Comparison of ENCODE assay signal across 23 cellular contexts in genomic region chr20:32300647-32301046, GRCh38.
"Had no signal": no experiment of that assay in that cellular context is flagged by ENCODE, and none has a peak within 500 bp of the region (broad histone marks: within the 10 kb centered on the region; RNA-seq: fewer than 3 reads in every experiment).

No MANE protein-coding gene starts in this region.

- H3K27me3 Mint-ChIP-seq: activated CD8-positive, alpha-beta T cell treated with anti-CD3 and anti-CD28 coated beads for 36 hours had no signal

- DNase-seq: activated CD4-positive, alpha-beta T cell treated with anti-CD3 and anti-CD28 coated beads for 48 hours; activated CD8-positive, alpha-beta T cell treated with anti-CD3 and anti-CD28 coated beads for 36 hours; activated gamma-delta T cell treated with Interleukin-2 at 50 U/mL for 16 hours; activated naive CD4-positive, alpha-beta T cell treated with anti-CD3 and anti-CD28 coated beads, Interleukin-2, amount 50 U/mL, for 16 hours; aorta; body of pancreas; dermis blood vessel endothelial cell; effector CD4-positive, alpha-beta T cell; kidney glomerular epithelial cell; lower lobe of right lung; mesenchymal stem cell; natural killer cell; stimulated activated CD4-positive, alpha-beta T cell treated with anti-CD3 and anti-CD28 coated beads, Interleukin-12 subunit alpha, Interleukin-12 subunit beta, amount 100 ng/mL, for 4 hours; stimulated activated CD4-positive, alpha-beta T cell treated with anti-CD3 and anti-CD28 coated beads, Interleukin-4, amount 100 ng/mL, for 1 hour; stomach; T-helper 9 cell; thyroid gland had no signal

- H3K27ac Mint-ChIP-seq: natural killer cell had no signal

- H3K9me3 ChIP-seq: body of pancreas, lower lobe of right lung, neutrophil, stomach, thyroid gland had no signal

- H3K36me3 ChIP-seq: neutrophil, stomach, thyroid gland had no signal

- H3K36me3 Mint-ChIP-seq: natural killer cell had no signal

- H3K9me3 Mint-ChIP-seq: activated CD8-positive, alpha-beta T cell treated with anti-CD3 and anti-CD28 coated beads for 36 hours; activated T-helper 1 cell treated with anti-CD3 and anti-CD28 coated beads, Interleukin-12 subunit alpha, Interleukin-12 subunit beta, Interleukin-2, Interleukin-4 antibody, amounts not matched to agents 30 ng/mL and 10 ng/mL and 1 ng/mL, durations not matched to agents 14 hours and 24 hours and 36 hours; natural killer cell had no signal

- H3K27ac ChIP-seq: lower lobe of right lung, neutrophil, skin epidermis, stomach, thyroid gland, VCaP had no signal

- H3K4me1 ChIP-seq: lower lobe of right lung had no signal

- H3K4me3 Mint-ChIP-seq: activated CD8-positive, alpha-beta T cell treated with anti-CD3 and anti-CD28 coated beads for 36 hours; activated T-helper 1 cell treated with anti-CD3 and anti-CD28 coated beads, Interleukin-12 subunit alpha, Interleukin-12 subunit beta, Interleukin-2, Interleukin-4 antibody, amounts not matched to agents 30 ng/mL and 10 ng/mL and 1 ng/mL, durations not matched to agents 14 hours and 24 hours and 36 hours; natural killer cell had no signal

- H3K4me3 ChIP-seq: body of pancreas, lower lobe of right lung, skin epidermis, stomach, thyroid gland had no signal

- ATAC-seq: activated CD8-positive, alpha-beta T cell treated with anti-CD3 and anti-CD28 coated beads for 36 hours; body of pancreas; left lobe of liver; lower lobe of right lung; natural killer cell; sciatic nerve had no signal

- H3K27me3 ChIP-seq: body of pancreas, neutrophil, stomach, thyroid gland had no signal
